Comparison of ENCODE assay signal across 8 cellular contexts in the genomic region with DNA sequence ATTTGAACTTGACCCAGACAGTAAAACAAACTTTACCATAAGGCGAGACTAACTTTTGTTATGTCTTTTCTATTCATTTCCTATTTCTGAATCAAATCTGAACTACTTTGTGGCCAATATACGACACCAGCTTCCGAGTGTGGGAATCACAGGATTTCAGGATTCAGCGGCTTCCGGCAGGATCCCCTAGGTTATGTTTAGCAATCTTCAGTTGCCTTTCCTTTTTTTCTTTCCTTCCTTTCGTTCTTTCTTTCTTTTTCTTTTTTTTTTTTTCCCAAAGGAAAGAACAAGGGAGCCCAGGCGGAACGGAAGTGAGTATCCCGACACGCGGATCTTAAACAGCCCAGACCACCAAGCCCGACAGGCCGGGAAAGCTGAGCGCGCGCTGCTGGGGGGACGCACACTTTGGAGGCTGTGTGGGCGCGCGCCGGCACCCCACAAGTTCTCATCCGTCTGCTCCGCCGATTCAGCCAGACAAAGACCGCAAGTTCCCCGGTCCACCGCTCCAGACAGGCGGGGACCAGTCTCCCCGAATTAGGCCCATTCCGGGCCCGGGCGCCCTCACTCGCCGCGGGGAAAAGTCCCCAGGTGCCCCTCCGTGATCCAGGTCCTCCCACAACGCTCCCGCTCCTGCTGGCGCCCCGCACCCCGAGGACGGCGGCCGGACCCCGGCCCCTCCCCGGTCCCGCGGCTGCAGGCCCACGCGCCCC. TPM values are rescaled to one million over a fixed set of nuclear protein-coding genes. Genes with fewer than 3 reads are reported as not detected.
DNase-seq lines count a peak whose midpoint lies in the region; TF ChIP-seq lines count a peak whose summit lies in the region.

No MANE protein-coding gene starts in this region.

- H3K27me3 ChIP-seq in endocrine pancreas (ENCODE audit: control insufficient read depth, insufficient read depth, low read length) (no peaks in the 10 kb centered on the region), transverse colon (no peaks in the 10 kb centered on the region)

- TF ChIP-seq POLR2A in transverse colon (IDR thresholded peaks at IDR 0.05), result no peak

- TF ChIP-seq EP300 in transverse colon (IDR thresholded peaks at IDR 0.05; ENCODE audit: low read depth), result no peak

- no peaks in the 10 kb centered on the region for H3K9me3 ChIP-seq in endocrine pancreas (ENCODE audit: control insufficient read depth, low read length)
- H3K9me3 ChIP-seq in transverse colon, result no peaks in the 10 kb centered on the region

- no peak overlapping the region for H3K4me3 ChIP-seq in endocrine pancreas (ENCODE audit: control insufficient read depth, insufficient read depth, low read length)
- peak overlapping the region; percentile 46 to 87 (median 66) for H3K4me3 ChIP-seq in transverse colon

- no peak for TF ChIP-seq CTCF in transverse colon (IDR thresholded peaks at IDR 0.05)

- intact Hi-C loops in transverse colon (cut with DNase I; ENCODE audit: low total_unique reads), result no loop called here

- peaks cover 3% of the 10 kb centered on the region for H3K4me1 ChIP-seq in endocrine pancreas (ENCODE audit: control insufficient read depth, insufficient read depth, low read length)
- peaks cover 5 to 40% (median 28%) of the 10 kb centered on the region in 4 donors for H3K4me1 ChIP-seq in transverse colon

- in situ Hi-C loops in transverse colon (cut with MboI; ENCODE audit: low pct_ligation_motif_present in 1 of 4, low pct_unique_long_range_greater_than_20kb in 1 of 4, low sequenced_read_pairs in 3 of 4), result no loop called here

- no peaks in the 10 kb centered on the region for H3K36me3 ChIP-seq in endocrine pancreas (ENCODE audit: control insufficient read depth, insufficient read depth, low read length)
- no peaks in the 10 kb centered on the region for H3K36me3 ChIP-seq in transverse colon

- 0% methylated on average over 2 to 47 of the region's 50 CpGs for WGBS in transverse colon (ENCODE audit: low coverage in 1 of 2), 2 donors

- H3K9ac ChIP-seq in endocrine pancreas (ENCODE audit: control insufficient read depth, insufficient read depth, low read length), result peak overlapping the region; percentile 48

- peak; percentile 44 for DNase-seq in GM03348 (ENCODE audit: low spot score)
- DNase-seq in HK-2 (ENCODE audit: unreplicated experiment), result peak; percentile 29
- DNase-seq in activated CD4-positive, alpha-beta T cell treated with anti-CD3 and anti-CD28 coated beads, Interleukin-2, amount 50 U/mL, for 48 hours, result peak; percentile 42 to 51
- peak; percentile 51 for DNase-seq in myocyte (ENCODE audit: low read depth)
- peak; percentile 54 for DNase-seq in transverse colon
- DNase-seq in UCSD-AML1 (lab: John Stamatoyannopoulos, UW; ENCODE audit: unreplicated experiment), result no peak
- DNase-seq in NCI-H187 (lab: John Stamatoyannopoulos, UW), result no peak

- peak overlapping the region; percentile 85 to 97 (median 92) for H3K27ac ChIP-seq in transverse colon

RNA-seq across cellular contexts. Expression of a gene that starts 0.5 kb away (rescaled TPM):
- total RNA-seq in myocyte (33.4 and 35.5 TPM in 2 replicates), transverse colon (10 to 100 TPM; 12.3 to 22.4 (median 18.1) TPM)
- 28.6 TPM for polyA plus RNA-seq in myocyte (2012)

RNA-seq across cellular contexts. Expression of a gene that starts 1.3 kb away (rescaled TPM):
- total RNA-seq in myocyte (3.2 and 5.6 TPM in 2 replicates), transverse colon (1 to 10 TPM in 3 of 4 donors, under 1 TPM in 1; 0.75 to 2.8 (median 2.0) TPM)
- 7.0 TPM for polyA plus RNA-seq in myocyte (2012)

Comparison
In these comparisons a context has a peak if more than half of its experiments do, and no peak if none do; other contexts are left out.
1. DNase-seq: peak in GM03348 (single experiment), HK-2 (single experiment), activated CD4-positive, alpha-beta T cell treated with anti-CD3 and anti-CD28 coated beads, Interleukin-2, amount 50 U/mL, for 48 hours (2 of 2), myocyte (single experiment) and transverse colon (single experiment); none in UCSD-AML1 (single experiment) and NCI-H187 (0 of 2).